1 cellular context compared by ENCODE assay signal in the genomic region with DNA sequence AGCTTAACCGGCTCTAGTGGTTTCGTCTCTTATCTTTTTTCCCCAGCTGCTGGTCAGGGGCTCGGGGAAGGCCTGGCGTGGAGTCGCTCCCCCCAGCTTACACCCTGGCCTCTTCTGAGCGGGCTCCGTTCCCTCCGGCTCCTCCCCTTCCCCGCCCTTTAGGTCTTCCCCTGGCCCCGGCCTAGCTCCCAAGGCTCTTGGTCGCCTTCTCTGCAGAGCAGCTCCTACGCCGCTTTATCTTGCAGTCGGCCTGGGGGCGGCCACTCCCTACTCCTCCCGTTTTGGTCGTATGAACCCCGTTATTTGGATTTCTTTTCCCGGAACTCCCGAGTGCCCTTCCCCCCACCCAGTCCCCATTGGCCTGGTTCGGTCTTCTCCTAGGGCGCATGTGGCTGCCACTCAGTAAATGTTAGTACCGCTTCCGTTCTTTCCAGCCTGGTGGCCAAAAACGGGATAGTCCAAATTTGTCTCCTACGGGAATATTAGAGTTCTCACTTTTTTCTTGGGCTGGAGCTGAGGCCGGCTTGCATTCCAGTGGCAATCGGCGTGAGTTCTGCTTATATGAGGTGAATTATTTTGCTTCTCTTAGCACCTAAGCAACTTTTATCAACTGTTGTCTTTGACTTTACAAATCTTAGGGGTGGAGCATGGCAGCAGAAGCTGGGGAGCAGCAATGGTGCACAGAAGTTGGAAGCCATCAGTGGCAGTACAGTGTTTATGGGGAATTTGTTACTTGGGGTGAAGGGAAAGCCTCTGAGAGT.
TF ChIP-seq lines count a peak whose summit lies in the region.

No MANE protein-coding gene starts in this region.

TF ChIP-seq in HepG2, 621 proteins besides CTCF, POLR2A, EP300 and RAD21 (continued from another document and continues in another):
- no peak for TF ChIP-seq TOE1 (CRISPR knock-in tag; IDR thresholded peaks at IDR 0.05)
- TF ChIP-seq HNRNPLL (IDR thresholded peaks at IDR 0.05; ENCODE audit: low read depth, low read length, poor library complexity, severe bottlenecking), result peak; percentile 37
- peak; percentile 40; the same call in 1 of the 2 replicates for TF ChIP-seq NFYB (CRISPR knock-in tag; IDR thresholded peaks at IDR 0.05)
- TF ChIP-seq SIX4 (CRISPR knock-in tag; IDR thresholded peaks at IDR 0.05), result no peak
- no peak for TF ChIP-seq ZNF572 (CRISPR knock-in tag; IDR thresholded peaks at IDR 0.05)
- 0 out of 2 replicates have a peak, but pooled peaks have one; percentile 31 for TF ChIP-seq ESRRA (CRISPR knock-in tag; IDR thresholded peaks at IDR 0.05; ENCODE audit: low read depth)
- no peak; the same call in 1 of the 2 replicates for TF ChIP-seq ZNF235 (CRISPR knock-in tag; IDR thresholded peaks at IDR 0.05; ENCODE audit: borderline replicate concordance)
- TF ChIP-seq PHF20 (CRISPR knock-in tag; IDR thresholded peaks at IDR 0.05), result 0 out of 2 replicates have a peak, but pooled peaks have one; percentile 16
- TF ChIP-seq ZNF382 (CRISPR knock-in tag; IDR thresholded peaks at IDR 0.05; ENCODE audit: borderline replicate concordance), result no peak
- peak; percentile 45 for TF ChIP-seq POGZ (CRISPR knock-in tag; IDR thresholded peaks at IDR 0.05)
- no peak for TF ChIP-seq RXRB (CRISPR knock-in tag; IDR thresholded peaks at IDR 0.05; ENCODE audit: borderline replicate concordance)
- peak; percentile 16; the same call in 1 of the 2 replicates for TF ChIP-seq MXD4 (CRISPR knock-in tag; IDR thresholded peaks at IDR 0.05)
- TF ChIP-seq SIN3A (IDR thresholded peaks at IDR 0.05; ENCODE audit: borderline replicate concordance, low read depth, low read length), result peak; percentile 73; the same call in 1 of the 2 replicates
- peak; percentile 20; the same call in 1 of the 2 replicates for TF ChIP-seq ELF3 (CRISPR knock-in tag; IDR thresholded peaks at IDR 0.05)
- TF ChIP-seq ZNF18 (CRISPR knock-in tag; IDR thresholded peaks at IDR 0.05; ENCODE audit: insufficient replicate concordance), result peak; percentile 45
- no peak; the same call in 1 of the 2 replicates for TF ChIP-seq HES4 (CRISPR knock-in tag; IDR thresholded peaks at IDR 0.05; ENCODE audit: borderline replicate concordance)
- TF ChIP-seq, protein P1, sequence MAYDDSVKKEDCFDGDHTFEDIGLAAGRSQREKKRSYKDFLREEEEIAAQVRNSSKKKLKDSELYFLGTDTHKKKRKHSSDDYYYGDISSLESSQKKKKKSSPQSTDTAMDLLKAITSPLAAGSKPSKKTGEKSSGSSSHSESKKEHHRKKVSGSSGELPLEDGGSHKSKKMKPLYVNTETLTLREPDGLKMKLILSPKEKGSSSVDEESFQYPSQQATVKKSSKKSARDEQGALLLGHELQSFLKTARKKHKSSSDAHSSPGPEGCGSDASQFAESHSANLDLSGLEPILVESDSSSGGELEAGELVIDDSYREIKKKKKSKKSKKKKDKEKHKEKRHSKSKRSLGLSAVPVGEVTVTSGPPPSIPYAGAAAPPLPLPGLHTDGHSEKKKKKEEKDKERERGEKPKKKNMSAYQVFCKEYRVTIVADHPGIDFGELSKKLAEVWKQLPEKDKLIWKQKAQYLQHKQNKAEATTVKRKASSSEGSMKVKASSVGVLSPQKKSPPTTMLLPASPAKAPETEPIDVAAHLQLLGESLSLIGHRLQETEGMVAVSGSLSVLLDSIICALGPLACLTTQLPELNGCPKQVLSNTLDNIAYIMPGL (CRISPR knock-in tag; IDR thresholded peaks at IDR 0.05; ENCODE audit: borderline replicate concordance in 1 of 2, low read depth in 1 of 2), result peak; percentile 70 to 72; a peak in 2 of 4 replicates
- TF ChIP-seq ZNF792 (CRISPR knock-in tag; IDR thresholded peaks at IDR 0.05), result no peak
- no peak; the same call in 1 of the 2 replicates for TF ChIP-seq SPEN (CRISPR knock-in tag; IDR thresholded peaks at IDR 0.05; ENCODE audit: low read depth)
- TF ChIP-seq HMG20B (CRISPR knock-in tag; conservative IDR thresholded peaks at IDR 0.05), result no peak
- no peak for TF ChIP-seq ZNF138 (CRISPR knock-in tag; IDR thresholded peaks at IDR 0.05; ENCODE audit: low read depth)
- peak; percentile 35 for TF ChIP-seq MED8 (CRISPR knock-in tag; IDR thresholded peaks at IDR 0.05; ENCODE audit: insufficient replicate concordance)
- TF ChIP-seq, protein P2, sequence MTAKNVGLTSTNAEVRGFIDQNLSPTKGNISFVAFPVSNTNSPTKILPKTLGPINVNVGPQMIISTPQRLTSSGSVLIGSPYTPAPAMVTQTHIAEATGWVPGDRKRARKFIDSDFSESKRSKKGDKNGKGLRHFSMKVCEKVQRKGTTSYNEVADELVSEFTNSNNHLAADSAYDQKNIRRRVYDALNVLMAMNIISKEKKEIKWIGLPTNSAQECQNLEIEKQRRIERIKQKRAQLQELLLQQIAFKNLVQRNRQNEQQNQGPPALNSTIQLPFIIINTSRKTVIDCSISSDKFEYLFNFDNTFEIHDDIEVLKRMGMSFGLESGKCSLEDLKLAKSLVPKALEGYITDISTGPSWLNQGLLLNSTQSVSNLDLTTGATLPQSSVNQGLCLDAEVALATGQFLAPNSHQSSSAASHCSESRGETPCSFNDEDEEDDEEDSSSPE (CRISPR knock-in tag; IDR thresholded peaks at IDR 0.05), result no peak
- 0 out of 2 replicates have a peak, but pooled peaks have one; percentile 8 for TF ChIP-seq ZNF704 (CRISPR knock-in tag; IDR thresholded peaks at IDR 0.05; ENCODE audit: borderline replicate concordance)
- TF ChIP-seq ARID4A (CRISPR knock-in tag; IDR thresholded peaks at IDR 0.05; ENCODE audit: borderline replicate concordance), result peak; percentile 69
- no peak for TF ChIP-seq ZBTB40 (IDR thresholded peaks at IDR 0.05)
- TF ChIP-seq ZBTB40 (CRISPR knock-in tag; IDR thresholded peaks at IDR 0.05), result no peak
- TF ChIP-seq ZNF280B (CRISPR knock-in tag; IDR thresholded peaks at IDR 0.05; ENCODE audit: borderline replicate concordance), result no peak; the same call in none of the 2 replicates
